ENCODE assay signal across 10 cellular contexts in genomic region chr4:138555584-138555983, GRCh38.
A peak's percentile ranks its signal among the peaks of the same experiment; 100 is the strongest.
DNase-seq lines count a peak whose midpoint lies in the region; ATAC-seq and TF ChIP-seq lines count a peak whose summit lies in the region.
"Had no signal": no experiment of that assay in that cellular context is flagged by ENCODE, and none has a peak within 500 bp of the region (broad histone marks: within the 10 kb centered on the region; RNA-seq: fewer than 3 reads in every experiment).

No MANE protein-coding gene starts in this region.

- H2BK15ac ChIP-seq in H9 (ENCODE audit: low read depth, low read length) = no peak overlapping the region

- TF ChIP-seq CTCF in GM12865 (IDR thresholded peaks at IDR 0.05; ENCODE audit: insufficient read depth, low read depth, low read length, missing control alignments) (peak; percentile 34), H9 (conservative IDR thresholded peaks at IDR 0.05) (peak; percentile 63), NB4 (IDR thresholded peaks at IDR 0.05; ENCODE audit: low read depth, low read length) (peak; percentile 62), fibroblast of lung (conservative IDR thresholded peaks at IDR 0.05 in 1 of 2, IDR thresholded peaks at IDR 0.05 in 1 of 2; ENCODE audit: low read depth in 1 of 2, low read length in 2 of 2) (peak; percentile 5 to 27), spleen (IDR thresholded peaks at IDR 0.05 in 8 of 11, conservative IDR thresholded peaks at IDR 0.05 in 3 of 11) (no peak)

- H3K4me2 ChIP-seq in H9 (ENCODE audit: insufficient read depth, insufficient read length, low read length) (no peak overlapping the region), fibroblast of lung (ENCODE audit: extremely low read depth, insufficient read depth, low read length) (no peak overlapping the region)

- no peak overlapping the region for H3K56ac ChIP-seq in H9 (ENCODE audit: insufficient read length, low read depth, low read length)

- intact Hi-C loops in spleen (cut with DNase I; ENCODE audit: low total_unique reads) = no loop called here
- intact Hi-C loops in sciatic nerve (cut with DNase I) = no loop called here

- no peak overlapping the region for H4K91ac ChIP-seq in H9 (ENCODE audit: insufficient read length, low read depth, low read length)

- no peaks in the 10 kb centered on the region for H3K79me1 ChIP-seq in H9 (ENCODE audit: insufficient read depth, low read depth, low read length, poor library complexity, severe bottlenecking)

- H3K27ac ChIP-seq in H9 (ENCODE audit: insufficient read length, low read depth, low read length) (no peak overlapping the region), fibroblast of lung (ENCODE audit: insufficient read depth, low read length) (no peak overlapping the region), spleen (no peak overlapping the region)

- no peak for ATAC-seq in stimulated activated naive CD8-positive, alpha-beta T cell treated with anti-CD3 and anti-CD28 coated beads, Interleukin-15, Interleukin-2, amounts not matched to agents 100 U/mL and 50 U/mL, for 24 hours
- ATAC-seq in sciatic nerve = no peak
- ATAC-seq: natural killer cell treated with Interleukin-12 subunit alpha and Interleukin-12 subunit beta and Interleukin-15 and Interleukin-18, amount 100 ng/mL, for 72 hours had no signal

- H3K23me2 ChIP-seq in H9 (ENCODE audit: insufficient read length, low read depth, low read length, poor library complexity, severe bottlenecking) = no peaks in the 10 kb centered on the region

- TF ChIP-seq POLR2A in NB4 (IDR thresholded peaks at IDR 0.05; ENCODE audit: extremely low read depth, insufficient read length) = no peak
- no peak for TF ChIP-seq POLR2A in spleen (IDR thresholded peaks at IDR 0.05)

- H3K14ac ChIP-seq in H9 (ENCODE audit: insufficient read depth, low read length) = no peak overlapping the region

- DNase-seq in GM12865 (ENCODE audit: low read depth) (peak; percentile 41), H9 (peak; percentile 52), NB4 (ENCODE audit: low read depth) (peak; percentile 72), fibroblast of lung (ENCODE audit: low read depth in 2 of 2) (peak in 1 of 2 donors; percentile 28), spleen (no peak), sciatic nerve (ENCODE audit: low spot score) (no peak)
- DNase-seq in stimulated activated naive CD8-positive, alpha-beta T cell treated with anti-CD3 and anti-CD28 coated beads, Interleukin-15, Interleukin-2, amounts not matched to agents 100 U/mL and 50 U/mL, for 24 hours = no peak
- DNase-seq in activated naive CD4-positive, alpha-beta T cell treated with anti-CD3 and anti-CD28 coated beads, Interleukin-2, amount 50 U/mL, for 16 hours = no peak
- DNase-seq: activated gamma-delta T cell had no signal

- H3K27me3 Mint-ChIP-seq in H9 (ENCODE audit: low read depth) = no peaks in the 10 kb centered on the region
- H3K27me3 Mint-ChIP-seq: natural killer cell treated with Interleukin-12 subunit alpha and Interleukin-12 subunit beta and Interleukin-15 and Interleukin-18, amount 100 ng/mL, for 72 hours had no signal

- H3K4me3 Mint-ChIP-seq in H9 = no peak overlapping the region
- H3K4me3 Mint-ChIP-seq: natural killer cell treated with Interleukin-12 subunit alpha and Interleukin-12 subunit beta and Interleukin-15 and Interleukin-18, amount 100 ng/mL, for 72 hours had no signal

- no peak overlapping the region for H4K8ac ChIP-seq in H9 (replicated peaks; ENCODE audit: insufficient read length, low read depth, low read length)

- peaks cover 14 to 16% of the 10 kb centered on the region in 2 experiments for H3K4me1 Mint-ChIP-seq in H9

- H3K23ac ChIP-seq in H9 (ENCODE audit: insufficient read length, low read depth, low read length) = no peak overlapping the region

- no peak overlapping the region for H2BK12ac ChIP-seq in H9 (ENCODE audit: insufficient read length, low read depth, low read length)

- no peak overlapping the region for H3K27ac Mint-ChIP-seq in H9
- H3K27ac Mint-ChIP-seq: natural killer cell treated with Interleukin-12 subunit alpha and Interleukin-12 subunit beta and Interleukin-15 and Interleukin-18, amount 100 ng/mL, for 72 hours had no signal

- no peak overlapping the region for H3K4ac ChIP-seq in H9 (ENCODE audit: low read depth, low read length)

- H3K4me1 ChIP-seq in H9 (ENCODE audit: insufficient read depth, low read length) (peaks cover 2% of the 10 kb centered on the region; the same call in 1 of the 2 replicates), fibroblast of lung (ENCODE audit: control insufficient read depth, extremely low read depth, insufficient read depth, low read length) (no peaks in the 10 kb centered on the region), spleen (no peaks in the 10 kb centered on the region)

- peaks cover 1% of the 10 kb centered on the region; the same call in 1 of the 2 replicates for H3K79me2 ChIP-seq in H9 (ENCODE audit: insufficient read depth, low read length)
- H3K79me2 ChIP-seq in fibroblast of lung (ENCODE audit: control insufficient read depth, insufficient read depth, low read length) = no peaks in the 10 kb centered on the region

- H3K9me3 Mint-ChIP-seq in H9 = peaks cover 4 to 9% of the 10 kb centered on the region in 2 experiments

- H4K20me1 ChIP-seq in H9 (ENCODE audit: control insufficient read depth, insufficient read depth, insufficient read length) (no peaks in the 10 kb centered on the region), fibroblast of lung (ENCODE audit: control insufficient read depth, extremely low read depth, insufficient read depth, low read length) (no peaks in the 10 kb centered on the region)

- H4K5ac ChIP-seq in H9 (ENCODE audit: insufficient read length, low read depth, low read length) = no peak overlapping the region

- H3K36me3 ChIP-seq in fibroblast of lung (ENCODE audit: control insufficient read depth, insufficient read depth, low read length) (no peaks in the 10 kb centered on the region), spleen (no peaks in the 10 kb centered on the region)

- H2AFZ ChIP-seq in H9 (ENCODE audit: low read length) (no peak overlapping the region), fibroblast of lung (ENCODE audit: low read length) (no peak overlapping the region)

- WGBS in H9 (ENCODE audit: extremely low coverage, insufficient read length, low lambda C conversion rate) = no CpG with 5 or more reads among the region's 1 CpG
- WGBS in spleen, 5 donors = 81 to 100% (median 87%) methylated on average over 1 of the region's 1 CpG

- no peak overlapping the region for H3K4me3 ChIP-seq in GM12865 (ENCODE audit: low read depth, low read length)
- no peak overlapping the region for H3K4me3 ChIP-seq in NB4 (ENCODE audit: low read depth, low read length)
- H3K4me3 ChIP-seq in fibroblast of lung (replicated peaks in 1 of 4; ENCODE audit: control extremely low read depth in 1 of 4, insufficient read depth in 1 of 4, low read depth in 3 of 4, low read length in 4 of 4) = no peak overlapping the region
- H3K4me3 ChIP-seq in spleen = no peak overlapping the region

- H2BK120ac ChIP-seq in H9 (ENCODE audit: low read depth, low read length, poor library complexity, severe bottlenecking) = no peak overlapping the region

- H2AK5ac ChIP-seq in H9 (ENCODE audit: insufficient read length, low read length) = no peak overlapping the region

- peaks cover 4 to 8% (median 5%) of the 10 kb centered on the region in 3 experiments; a peak in 6 of 7 replicates for H3K36me3 Mint-ChIP-seq in H9 (ENCODE audit: insufficient read depth in 1 of 3, low read depth in 3 of 3)
- H3K36me3 Mint-ChIP-seq: natural killer cell treated with Interleukin-12 subunit alpha and Interleukin-12 subunit beta and Interleukin-15 and Interleukin-18, amount 100 ng/mL, for 72 hours had no signal

- no peak overlapping the region for H2BK20ac ChIP-seq in H9 (ENCODE audit: low read depth, low read length, poor library complexity, severe bottlenecking)

- H3K9ac ChIP-seq in H9 (ENCODE audit: extremely low read depth, insufficient read length, low read length) (no peak overlapping the region), fibroblast of lung (ENCODE audit: insufficient read depth, low read length) (no peak overlapping the region)

- H3K9me3 ChIP-seq in H9 (ENCODE audit: control insufficient read depth, low read depth, low read length) (no peaks in the 10 kb centered on the region), fibroblast of lung (ENCODE audit: control insufficient read depth, insufficient read depth, low read depth, low read length) (no peaks in the 10 kb centered on the region), spleen (peaks cover 0 to 9% (median 0%) of the 10 kb centered on the region in 8 donors)

- no peak overlapping the region for H3K18ac ChIP-seq in H9 (ENCODE audit: insufficient read length, low read depth, low read length)

- no peaks in the 10 kb centered on the region for H3K27me3 ChIP-seq in H9 (ENCODE audit: insufficient read depth, low read length)
- H3K27me3 ChIP-seq in fibroblast of lung (ENCODE audit: control insufficient read depth, insufficient read depth, low read length) = no peaks in the 10 kb centered on the region
- H3K27me3 ChIP-seq in spleen (replicated peaks in 1 of 7) = no peaks in the 10 kb centered on the region

- H2BK5ac ChIP-seq in H9 (ENCODE audit: insufficient read length, low read length) = no peak overlapping the region

- H3T11ph ChIP-seq in H9 (ENCODE audit: low read length) = no peak overlapping the region

Comparison
In these comparisons a context has a peak if more than half of its experiments do, and no peak if none do; other contexts are left out.
1. DNase-seq: peak in GM12865 (single experiment), H9 (single experiment) and NB4 (single experiment); none in spleen (single experiment), stimulated activated naive CD8-positive, alpha-beta T cell treated with anti-CD3 and anti-CD28 coated beads, Interleukin-15, Interleukin-2, amounts not matched to agents 100 U/mL and 50 U/mL, for 24 hours (single experiment), sciatic nerve (single experiment) and activated naive CD4-positive, alpha-beta T cell treated with anti-CD3 and anti-CD28 coated beads, Interleukin-2, amount 50 U/mL, for 16 hours (single experiment).
2. CTCF ChIP-seq: peak in GM12865 (single experiment), H9 (single experiment), NB4 (single experiment) and fibroblast of lung (2 of 2); none in spleen (0 of 11).